In genomic region chr16:86946396-86946795, GRCh38 we compare ENCODE assay signal across 15 cellular contexts.
DNase-seq lines count a peak whose midpoint lies in the region; ATAC-seq and TF ChIP-seq lines count a peak whose summit lies in the region.
"Had no signal": no experiment of that assay in that cellular context is flagged by ENCODE, and none has a peak within 500 bp of the region (broad histone marks: within the 10 kb centered on the region; RNA-seq: fewer than 3 reads in every experiment).

No MANE protein-coding gene starts in this region.

- no peak overlapping the region for H2AFZ ChIP-seq in SK-N-SH (ENCODE audit: low read depth)
- no peak overlapping the region for H2AFZ ChIP-seq in Karpas-422 (ENCODE audit: low read length)

- H3K4me3 ChIP-seq in SK-N-SH (ENCODE audit: low read depth in 2 of 2, low read length in 1 of 2) (no peak overlapping the region), Karpas-422 (ENCODE audit: low read length) (no peak overlapping the region)
- H3K4me3 ChIP-seq: uterus had no signal

- no peak for ATAC-seq in GM21786 (IDR thresholded peaks at IDR 0.05; ENCODE audit: unreplicated experiment)
- no peak for ATAC-seq in HG02938 (IDR thresholded peaks at IDR 0.05; ENCODE audit: unreplicated experiment)
- ATAC-seq: stimulated activated naive B cell treated with anti-CD40 and anti-IgM and Interleukin-4, amounts not matched to agents 10 μg/mL and 1 μg/mL and 100 μg/mL, for 72 hours had no signal

- TF ChIP-seq CTCF in SK-N-SH (IDR thresholded peaks at IDR 0.05): no peak

- H3K27ac ChIP-seq in SK-N-SH (ENCODE audit: low read depth in 2 of 2, low read length in 1 of 2) (peak overlapping the region in 1 of 2 experiments; percentile 34; a peak in 2 of 4 replicates), Karpas-422 (ENCODE audit: low read length) (no peak overlapping the region)
- H3K27ac ChIP-seq: uterus had no signal

- peaks cover 36% of the 10 kb centered on the region for H3F3A ChIP-seq in SK-N-SH (replicated peaks; ENCODE audit: insufficient read depth)

- no peaks in the 10 kb centered on the region for H3K9me2 ChIP-seq in SK-N-SH
- H3K9me2 ChIP-seq in Karpas-422 (replicated peaks; ENCODE audit: insufficient read depth, low read length): no peaks in the 10 kb centered on the region

- CTCF ChIA-PET in SK-N-SH (lab: Yijun Ruan, JAX): no interaction called here

- H3K27me3 ChIP-seq in SK-N-SH (ENCODE audit: insufficient read depth) (no peaks in the 10 kb centered on the region), Karpas-422 (ENCODE audit: low read length) (no peaks in the 10 kb centered on the region)
- H3K27me3 ChIP-seq: uterus had no signal

- H3K36me3 ChIP-seq in SK-N-SH (replicated peaks in 1 of 2; ENCODE audit: control insufficient read depth in 1 of 2, insufficient read depth in 2 of 2, low read length in 1 of 2): no peaks in the 10 kb centered on the region
- no peaks in the 10 kb centered on the region for H3K36me3 ChIP-seq in Karpas-422 (ENCODE audit: insufficient read depth, low read length)
- H3K36me3 ChIP-seq: uterus had no signal

- H3K9ac ChIP-seq in SK-N-SH: no peak overlapping the region
- H3K9ac ChIP-seq in Karpas-422 (ENCODE audit: low read length): no peak overlapping the region

- H3K4me1 ChIP-seq in SK-N-SH (ENCODE audit: control insufficient read depth in 1 of 2, insufficient read depth in 2 of 2, low read depth in 1 of 2, low read length in 1 of 2): peaks cover 0 to 28% of the 10 kb centered on the region in 2 experiments; a peak in 1 of 4 replicates
- H3K4me1 ChIP-seq in Karpas-422 (ENCODE audit: low read length): no peaks in the 10 kb centered on the region
- H3K4me1 ChIP-seq: uterus had no signal

- peak overlapping the region; percentile 67 for H3K4me2 ChIP-seq in SK-N-SH
- no peak overlapping the region for H3K4me2 ChIP-seq in Karpas-422 (ENCODE audit: low read depth, low read length, poor library complexity, severe bottlenecking)

- POLR2A ChIA-PET in SK-N-SH (lab: Yijun Ruan, JAX): no interaction called here

- DNase-seq in HCEC 1CT (peak; percentile 22), SK-N-SH (no peak), islet precursor cell (peak; percentile 87), Karpas-422 (no peak), NCI-H2107 (lab: John Stamatoyannopoulos, UW) (no peak)
- DNase-seq: activated CD4-positive, CD25-positive, alpha-beta regulatory T cell treated with anti-CD3 and anti-CD28 coated beads, Interleukin-2, amount 50 U/mL, for 72 hours; activated CD8-positive, alpha-beta memory T cell treated with anti-CD3 and anti-CD28 coated beads, Interleukin-2, amount 50 U/mL, for 48 hours; Calu3; hypothalamus; mammary epithelial cell; NCI-H1048; stimulated activated naive B cell treated with anti-CD40 and anti-IgM and Interleukin-4, amounts not matched to agents 10 μg/mL and 1 μg/mL and 100 μg/mL, for 72 hours; uterus had no signal

- TF ChIP-seq EP300 in SK-N-SH (IDR thresholded peaks at IDR 0.05; ENCODE audit: borderline replicate concordance in 1 of 2, low read depth in 1 of 2, low read length in 1 of 2): peak in 1 of 2 experiments; percentile 33; a peak in 1 of 4 replicates

- TF ChIP-seq RAD21 in SK-N-SH (IDR thresholded peaks at IDR 0.05; ENCODE audit: low read length): no peak

- WGBS in SK-N-SH (ENCODE audit: low lambda C conversion rate): 3% methylated on average over 7 of the region's 7 CpGs

- H4K20me1 ChIP-seq in SK-N-SH (ENCODE audit: insufficient read depth) (no peaks in the 10 kb centered on the region), Karpas-422 (ENCODE audit: insufficient read depth, low read depth, low read length) (no peaks in the 10 kb centered on the region)

- no peaks in the 10 kb centered on the region for H3K9me3 ChIP-seq in SK-N-SH
- no peaks in the 10 kb centered on the region for H3K9me3 ChIP-seq in Karpas-422 (ENCODE audit: low read length)
- H3K9me3 ChIP-seq: uterus had no signal

- H3K79me2 ChIP-seq in SK-N-SH (ENCODE audit: insufficient read depth) (no peaks in the 10 kb centered on the region), Karpas-422 (ENCODE audit: low read length) (no peaks in the 10 kb centered on the region)

TF ChIP-seq in SK-N-SH, 30 proteins besides CTCF, POLR2A, EP300 and RAD21:
- peak; percentile 63 for TF ChIP-seq TCF12 (IDR thresholded peaks at IDR 0.05)
- TF ChIP-seq JUND (IDR thresholded peaks at IDR 0.05): peak; percentile 50
- TF ChIP-seq NRF1 (IDR thresholded peaks at IDR 0.05; ENCODE audit: low read depth, low read length): no peak
- TF ChIP-seq TEAD4 (IDR thresholded peaks at IDR 0.05; ENCODE audit: borderline replicate concordance, insufficient read depth): peak; percentile 68; the same call in 1 of the 2 replicates
- TF ChIP-seq EZH2phosphoT487 (IDR thresholded peaks at IDR 0.05; ENCODE audit: borderline replicate concordance, low read depth): no peak

Comparison
In these comparisons a context has a peak if more than half of its experiments do, and no peak if none do; other contexts are left out.
1. DNase-seq: peak in HCEC 1CT (single experiment) and islet precursor cell (single experiment); none in SK-N-SH (single experiment), Karpas-422 (single experiment) and NCI-H2107 (single experiment).